21 cellular contexts compared by ENCODE assay signal in genomic region chr7:7231865-7232264, GRCh38. TPM values are rescaled to one million over a fixed set of nuclear protein-coding genes. Genes with fewer than 3 reads are reported as not detected.
A peak's percentile ranks its signal among the peaks of the same experiment; 100 is the strongest.
DNase-seq lines count a peak whose midpoint lies in the region; ATAC-seq and TF ChIP-seq lines count a peak whose summit lies in the region.
"Had no signal": no experiment of that assay in that cellular context is flagged by ENCODE, and none has a peak within 500 bp of the region (broad histone marks: within the 10 kb centered on the region; RNA-seq: fewer than 3 reads in every experiment).

No MANE protein-coding gene starts in this region.

- POLR2A ChIA-PET in WTC11 (lab: Charles Lee), result no interaction called here

- TF ChIP-seq CTCF in WTC11 (IDR thresholded peaks at IDR 0.05), result no peak
- no peak for TF ChIP-seq CTCF in omental fat pad (IDR thresholded peaks at IDR 0.05)

- peaks cover 23% of the 10 kb centered on the region for H3K9me3 Mint-ChIP-seq in T-helper 2 cell treated with Interferon-gamma antibody and Interleukin-4, amounts not matched to agents 5 μg/mL and 100 μg/mL, for 36 hours
- peaks cover 16% of the 10 kb centered on the region for H3K9me3 Mint-ChIP-seq in WTC11
- peaks cover 9% of the 10 kb centered on the region for H3K9me3 Mint-ChIP-seq in natural killer cell treated with Interleukin-12 subunit alpha and Interleukin-12 subunit beta and Interleukin-15 and Interleukin-18, amount 100 ng/mL, for 72 hours

- DNase-seq in T-helper 2 cell treated with Interferon-gamma antibody and Interleukin-4, amounts not matched to agents 5 μg/mL and 100 μg/mL, for 36 hours (ENCODE audit: low spot score), result no peak
- DNase-seq in T-helper 2 cell (no peak), WTC11 (ENCODE audit: low spot score) (no peak), omental fat pad (ENCODE audit: low spot score) (no peak), NCI-H2227 treated with DMSO at 0.1 percent for 48 hours (lab: John Stamatoyannopoulos, UW) (no peak), NOMO-1 treated with DMSO at 0.1 percent for 48 hours (lab: John Stamatoyannopoulos, UW; ENCODE audit: unreplicated experiment) (no peak)
- DNase-seq in natural killer cell treated with Interleukin-12 subunit alpha and Interleukin-12 subunit beta and Interleukin-15 and Interleukin-18, amount 100 ng/mL, for 72 hours (ENCODE audit: low spot score), result no peak
- DNase-seq: ACHN; CD4-positive, alpha-beta T cell; COR-L47; DMS 273 treated with DMSO at 0.1 percent for 48 hours; DMS79 treated with DMSO at 0.1 percent for 48 hours; H7; IMR-90; MV-4-11; NCI-H1105 treated with DMSO at 0.1 percent for 48 hours; NCI-H2029 treated with DMSO at 0.1 percent for 48 hours; NCI-H526; PC-3; Right ventricle myocardium superior had no signal

- no peak overlapping the region for H3K4me3 Mint-ChIP-seq in T-helper 2 cell treated with Interferon-gamma antibody and Interleukin-4, amounts not matched to agents 5 μg/mL and 100 μg/mL, for 36 hours
- H3K4me3 Mint-ChIP-seq in WTC11, result no peak overlapping the region
- H3K4me3 Mint-ChIP-seq in natural killer cell treated with Interleukin-12 subunit alpha and Interleukin-12 subunit beta and Interleukin-15 and Interleukin-18, amount 100 ng/mL, for 72 hours, result no peak overlapping the region
- H3K4me3 Mint-ChIP-seq: CD4-positive, alpha-beta T cell had no signal

- ATAC-seq in GM18502 (IDR thresholded peaks at IDR 0.05; ENCODE audit: poor library complexity, unreplicated experiment), result peak; percentile 48
- no peak for ATAC-seq in WTC11
- no peak for ATAC-seq in natural killer cell treated with Interleukin-12 subunit alpha and Interleukin-12 subunit beta and Interleukin-15 and Interleukin-18, amount 100 ng/mL, for 72 hours
- no peak for ATAC-seq in omental fat pad (ENCODE audit: low FRiP score)
- ATAC-seq: PC-3 had no signal

- no peaks in the 10 kb centered on the region for H3K27me3 Mint-ChIP-seq in T-helper 2 cell treated with Interferon-gamma antibody and Interleukin-4, amounts not matched to agents 5 μg/mL and 100 μg/mL, for 36 hours (ENCODE audit: low read depth)
- H3K27me3 Mint-ChIP-seq in WTC11 (ENCODE audit: low read depth), result no peaks in the 10 kb centered on the region
- no peaks in the 10 kb centered on the region for H3K27me3 Mint-ChIP-seq in natural killer cell treated with Interleukin-12 subunit alpha and Interleukin-12 subunit beta and Interleukin-15 and Interleukin-18, amount 100 ng/mL, for 72 hours
- H3K27me3 Mint-ChIP-seq: CD4-positive, alpha-beta T cell had no signal

- H3K4me1 Mint-ChIP-seq in T-helper 2 cell treated with Interferon-gamma antibody and Interleukin-4, amounts not matched to agents 5 μg/mL and 100 μg/mL, for 36 hours (ENCODE audit: low read depth), result peaks cover 12% of the 10 kb centered on the region
- H3K4me1 Mint-ChIP-seq in WTC11, result peaks cover 74% of the 10 kb centered on the region
- peaks cover 23 to 30% of the 10 kb centered on the region in 2 donors for H3K4me1 Mint-ChIP-seq in natural killer cell treated with Interleukin-12 subunit alpha and Interleukin-12 subunit beta and Interleukin-15 and Interleukin-18, amount 100 ng/mL, for 72 hours (ENCODE audit: low read depth in 2 of 2)

- peaks cover 52% of the 10 kb centered on the region for H3K36me3 Mint-ChIP-seq in T-helper 2 cell treated with Interferon-gamma antibody and Interleukin-4, amounts not matched to agents 5 μg/mL and 100 μg/mL, for 36 hours (ENCODE audit: low read depth)
- peaks cover 21% of the 10 kb centered on the region for H3K36me3 Mint-ChIP-seq in WTC11
- H3K36me3 Mint-ChIP-seq in natural killer cell treated with Interleukin-12 subunit alpha and Interleukin-12 subunit beta and Interleukin-15 and Interleukin-18, amount 100 ng/mL, for 72 hours, result peaks cover 26% of the 10 kb centered on the region

- peak overlapping the region; percentile 50 for H3K27ac Mint-ChIP-seq in T-helper 2 cell treated with Interferon-gamma antibody and Interleukin-4, amounts not matched to agents 5 μg/mL and 100 μg/mL, for 36 hours
- peak overlapping the region; percentile 97 for H3K27ac Mint-ChIP-seq in WTC11
- H3K27ac Mint-ChIP-seq in natural killer cell treated with Interleukin-12 subunit alpha and Interleukin-12 subunit beta and Interleukin-15 and Interleukin-18, amount 100 ng/mL, for 72 hours, result peak overlapping the region; percentile 19 to 82
- H3K27ac Mint-ChIP-seq: CD4-positive, alpha-beta T cell had no signal

- CTCF ChIA-PET in WTC11 (lab: Charles Lee), result no interaction called here

TF ChIP-seq in WTC11, 78 proteins besides CTCF, POLR2A, EP300 and RAD21:
- TF ChIP-seq ATF3 (CRISPR knock-in tag; conservative IDR thresholded peaks at IDR 0.05) (no peak), OVOL2 (CRISPR knock-in tag; IDR thresholded peaks at IDR 0.05; ENCODE audit: borderline replicate concordance) (no peak), NR2C2 (CRISPR knock-in tag; IDR thresholded peaks at IDR 0.05) (no peak)

RNA-seq across cellular contexts. Expression of gene C1GALT1, which starts 49.5 kb away (rescaled TPM):
- 106 to 114 TPM (median 107 TPM) in 3 replicates for total RNA-seq in WTC11 (2021)
- total RNA-seq in natural killer cell treated with Interleukin-12 subunit alpha and Interleukin-12 subunit beta and Interleukin-15 and Interleukin-18, amount 100 ng/mL, for 72 hours, result 10 to 100 TPM; 30.7 to 49.3 TPM
- 10 to 100 TPM; 17.6 to 38.3 (median 30.8) TPM for total RNA-seq in omental fat pad
